Comparison of ENCODE assay signal across 9 cellular contexts in genomic region chr19:39309305-39309670, GRCh38. TPM values are rescaled to one million over a fixed set of nuclear protein-coding genes. Genes with fewer than 3 reads are reported as not detected.
"Had no signal": no experiment of that assay in that cellular context is flagged by ENCODE, and none has a peak within 500 bp of the region (broad histone marks: within the 10 kb centered on the region; RNA-seq: fewer than 3 reads in every experiment).

No MANE protein-coding gene starts in this region.

RNA-seq across cellular contexts. Expression of gene LRFN1, which starts 11.4 kb away (rescaled TPM):
- total RNA-seq: LHCN-M2 had no signal

RNA-seq across cellular contexts. Expression of gene IFNL1, which starts 13.1 kb away (rescaled TPM):
- total RNA-seq: LHCN-M2, MCF 10A, NCI-H460, OCI-LY7, PC-9, Right ventricle myocardium inferior, RPMI7951, SJCRH30, SK-MEL-5 had no signal

RNA-seq across cellular contexts. Expression of gene GMFG, which starts 26.6 kb away (rescaled TPM):
- total RNA-seq: LHCN-M2, MCF 10A, NCI-H460, PC-9 had no signal

RNA-seq across cellular contexts. Expression of gene IFNL2, which starts 41.1 kb away (rescaled TPM):
- total RNA-seq: LHCN-M2, MCF 10A, NCI-H460, OCI-LY7, PC-9, Right ventricle myocardium inferior, RPMI7951, SJCRH30, SK-MEL-5 had no signal
